Comparison of ENCODE assay signal across 11 cellular contexts in genomic region chr7:139875821-139876241, GRCh38. TPM values are rescaled to one million over a fixed set of nuclear protein-coding genes. Genes with fewer than 3 reads are reported as not detected.
DNase-seq lines count a peak whose midpoint lies in the region; ATAC-seq and TF ChIP-seq lines count a peak whose summit lies in the region.
"Had no signal": no experiment of that assay in that cellular context is flagged by ENCODE, and none has a peak within 500 bp of the region (broad histone marks: within the 10 kb centered on the region; RNA-seq: fewer than 3 reads in every experiment).

No MANE protein-coding gene starts in this region.

- 74% methylated on average over 3 of the region's 7 CpGs; no CpG with 5 or more reads in 1 of the 2 experiments for WGBS in IMR-90 (ENCODE audit: extremely low coverage in 2 of 2, insufficient read length in 1 of 2), 2 experiments

- peaks cover 2 to 10% (median 6%) of the 10 kb centered on the region in 3 donors for H3K27me3 Mint-ChIP-seq in immature natural killer cell (ENCODE audit: low read depth in 3 of 3)
- H3K27me3 Mint-ChIP-seq: activated naive CD4-positive, alpha-beta T cell treated with anti-CD3 and anti-CD28 coated beads, Interleukin-2, amount 10 ng/mL, durations not matched to agents 7 days and 5 days had no signal

- peaks cover 0 to 12% (median 0%) of the 10 kb centered on the region in 11 experiments; a peak in 3 of 22 replicates for H4K20me1 ChIP-seq in BLaER1 treated with 17β-estradiol and CSF1 and Interleukin-3, amounts not matched to agents 10 nM and 100 nM
- no peaks in the 10 kb centered on the region for H4K20me1 ChIP-seq in IMR-90 (ENCODE audit: insufficient read depth, low read length)

- no peak overlapping the region; a peak in 1 of 4 replicates for H4K8ac ChIP-seq in IMR-90 (ENCODE audit: low read depth in 2 of 2, low read length in 2 of 2)

- peaks cover 8% of the 10 kb centered on the region; the same call in 1 of the 2 replicates for H3K9me1 ChIP-seq in IMR-90 (ENCODE audit: insufficient read depth, low read length)

- H4K5ac ChIP-seq in IMR-90 (ENCODE audit: low read depth, low read length) = no peak overlapping the region

- H3K4ac ChIP-seq in IMR-90 (ENCODE audit: low read depth, low read length) = no peak overlapping the region

- peaks cover 0 to 32% (median 18%) of the 10 kb centered on the region in 3 donors for H3K36me3 Mint-ChIP-seq in immature natural killer cell
- H3K36me3 Mint-ChIP-seq: activated naive CD4-positive, alpha-beta T cell treated with anti-CD3 and anti-CD28 coated beads, Interleukin-2, amount 10 ng/mL, durations not matched to agents 7 days and 5 days had no signal

- no peak overlapping the region for H3K56ac ChIP-seq in IMR-90 (ENCODE audit: extremely low read depth, insufficient read depth, low read length)

- no peak for TF ChIP-seq CTCF in IMR-90 (conservative IDR thresholded peaks at IDR 0.05; ENCODE audit: low read depth, low read length)

- dilution Hi-C loops in IMR-90 (cut with HindIII; ENCODE audit: low sequenced_read_pairs, unreplicated experiment) = no loop called here

- no peak overlapping the region for H3K18ac ChIP-seq in IMR-90 (ENCODE audit: low read depth, low read length)

- ATAC-seq in GM21619 (IDR thresholded peaks at IDR 0.05; ENCODE audit: unreplicated experiment) (peak; percentile 81), IMR-90 (ENCODE audit: low read depth) (no peak), HG03039 (IDR thresholded peaks at IDR 0.05; ENCODE audit: unreplicated experiment) (no peak)

- H3K27ac ChIP-seq in BLaER1 treated with 17β-estradiol and CSF1 and Interleukin-3, amounts not matched to agents 10 nM and 100 nM = peak overlapping the region in 2 of 11 experiments; percentile 21 to 30; a peak in 3 of 22 replicates
- no peak overlapping the region for H3K27ac ChIP-seq in IMR-90 (ENCODE audit: insufficient read depth, low read length)
- H3K27ac ChIP-seq: thoracic aorta had no signal

- CTCF ChIA-PET in IMR-90 (lab: Yijun Ruan, JAX) = no interaction called here

- H3K27ac Mint-ChIP-seq in immature natural killer cell = peak overlapping the region; percentile 94 to 99 (median 96)
- H3K27ac Mint-ChIP-seq: activated naive CD4-positive, alpha-beta T cell treated with anti-CD3 and anti-CD28 coated beads, Interleukin-2, amount 10 ng/mL, durations not matched to agents 7 days and 5 days had no signal

- no peak overlapping the region for H2BK5ac ChIP-seq in IMR-90 (ENCODE audit: low read depth, low read length, poor library complexity, severe bottlenecking)

- no peak overlapping the region for H3K14ac ChIP-seq in IMR-90 (replicated peaks; ENCODE audit: low read depth, low read length)

- no peak overlapping the region for H3K9ac ChIP-seq in BLaER1 treated with 17β-estradiol and CSF1 and Interleukin-3, amounts not matched to agents 10 nM and 100 nM
- H3K9ac ChIP-seq in IMR-90 (ENCODE audit: low read depth, low read length) = no peak overlapping the region

- H4K91ac ChIP-seq in IMR-90 (ENCODE audit: insufficient read depth, low read depth, low read length) = 0 out of 2 replicates have a peak overlapping the region, but pooled peaks have one; percentile 1

- peaks cover 6 to 18% (median 11%) of the 10 kb centered on the region in 10 experiments; a peak in 19 of 20 replicates for H3K4me1 ChIP-seq in BLaER1 treated with 17β-estradiol and CSF1 and Interleukin-3, amounts not matched to agents 10 nM and 100 nM
- peaks cover 13% of the 10 kb centered on the region for H3K4me1 ChIP-seq in IMR-90 (ENCODE audit: control insufficient read depth, insufficient read depth, low read length)

- H2AK5ac ChIP-seq in IMR-90 (ENCODE audit: low read depth, low read length) = no peak overlapping the region

- no peak overlapping the region for H3K23ac ChIP-seq in IMR-90 (ENCODE audit: low read depth, low read length)

- no peak overlapping the region for H2BK20ac ChIP-seq in IMR-90 (ENCODE audit: low read depth, low read length)

- POLR2A ChIA-PET in IMR-90 (lab: Charles Lee; ENCODE audit: unreplicated experiment) = no interaction called here

- no peaks in the 10 kb centered on the region for H3K79me1 ChIP-seq in IMR-90 (ENCODE audit: low read depth in 1 of 2, low read length in 2 of 2)

- TF ChIP-seq RAD21 in IMR-90 (IDR thresholded peaks at IDR 0.05; ENCODE audit: low read length) = no peak

- H2BK15ac ChIP-seq in IMR-90 (ENCODE audit: low read depth, low read length) = no peak overlapping the region

- in situ Hi-C loops in IMR-90 (cut with MboI; ENCODE audit: low sequenced_read_pairs) = no loop called here

- no peak for TF ChIP-seq POLR2A in IMR-90 (IDR thresholded peaks at IDR 0.05; ENCODE audit: low read depth, low read length)

- H3K36me3 ChIP-seq in BLaER1 treated with 17β-estradiol and CSF1 and Interleukin-3, amounts not matched to agents 10 nM and 100 nM = peaks cover 0 to 92% (median 13%) of the 10 kb centered on the region in 11 experiments; a peak in 14 of 22 replicates
- peaks cover 12% of the 10 kb centered on the region for H3K36me3 ChIP-seq in IMR-90 (ENCODE audit: control insufficient read depth, insufficient read depth, low read length)
- H3K36me3 ChIP-seq: thoracic aorta had no signal

- DNase-seq in IMR-90 (no peak), immature natural killer cell (peak; percentile 64 to 81 (median 73)), mesenteric fat pad (ENCODE audit: low spot score) (no peak), foreskin melanocyte (no peak), cerebellar nuclear complex (lab: John Stamatoyannopoulos, UW) (no peak)
- DNase-seq: activated naive CD4-positive, alpha-beta T cell treated with anti-CD3 and anti-CD28 coated beads, Interleukin-2, amount 10 ng/mL, durations not matched to agents 7 days and 5 days; NCI-H69 had no signal

- H3K9me3 Mint-ChIP-seq in immature natural killer cell = no peaks in the 10 kb centered on the region
- H3K9me3 Mint-ChIP-seq: activated naive CD4-positive, alpha-beta T cell treated with anti-CD3 and anti-CD28 coated beads, Interleukin-2, amount 10 ng/mL, durations not matched to agents 7 days and 5 days had no signal

- intact Hi-C loops in IMR-90 (cut with micrococcal nuclease) = no loop called here

- H3K4me3 Mint-ChIP-seq in immature natural killer cell = peak overlapping the region; percentile 15 to 87 (median 80)
- H3K4me3 Mint-ChIP-seq: activated naive CD4-positive, alpha-beta T cell treated with anti-CD3 and anti-CD28 coated beads, Interleukin-2, amount 10 ng/mL, durations not matched to agents 7 days and 5 days had no signal

- H2AFZ ChIP-seq in IMR-90 (replicated peaks; ENCODE audit: low read length, poor library complexity) = no peak overlapping the region

- H3K9me3 ChIP-seq in BLaER1 treated with 17β-estradiol and CSF1 and Interleukin-3, amounts not matched to agents 10 nM and 100 nM (replicated peaks in 1 of 11) = peaks cover 0 to 8% (median 0%) of the 10 kb centered on the region in 11 experiments; a peak in 4 of 22 replicates
- no peaks in the 10 kb centered on the region for H3K9me3 ChIP-seq in IMR-90 (ENCODE audit: control insufficient read depth, insufficient read depth, low read length)
- H3K9me3 ChIP-seq: thoracic aorta had no signal

- BruUV-seq in IMR-90 (replicated peaks; lab: Mats Ljungman, UMichigan) = no TSS peak

- no peak overlapping the region for H2BK120ac ChIP-seq in IMR-90 (ENCODE audit: low read depth, low read length)

- H3K4me2 ChIP-seq in BLaER1 treated with 17β-estradiol and CSF1 and Interleukin-3, amounts not matched to agents 10 nM and 100 nM = peak overlapping the region; percentile 14 to 81 (median 60)
- H3K4me2 ChIP-seq in IMR-90 (ENCODE audit: low read depth, low read length) = no peak overlapping the region

- H3K27me3 ChIP-seq in BLaER1 treated with 17β-estradiol and CSF1 and Interleukin-3, amounts not matched to agents 10 nM and 100 nM = no peaks in the 10 kb centered on the region
- no peaks in the 10 kb centered on the region for H3K27me3 ChIP-seq in IMR-90 (ENCODE audit: control insufficient read depth, insufficient read depth, low read length)

- H3K4me1 Mint-ChIP-seq in immature natural killer cell = peaks cover 89 to 95% of the 10 kb centered on the region in 2 donors
- H3K4me1 Mint-ChIP-seq: activated naive CD4-positive, alpha-beta T cell treated with anti-CD3 and anti-CD28 coated beads, Interleukin-2, amount 10 ng/mL, durations not matched to agents 7 days and 5 days had no signal

- H2AK9ac ChIP-seq in IMR-90 (replicated peaks; ENCODE audit: low read depth, low read length, poor library complexity) = no peak overlapping the region

- H3K4me3 ChIP-seq in BLaER1 treated with 17β-estradiol and CSF1 and Interleukin-3, amounts not matched to agents 10 nM and 100 nM = no peak overlapping the region
- H3K4me3 ChIP-seq in IMR-90 (ENCODE audit: insufficient read depth, low read depth, low read length) = no peak overlapping the region
- H3K4me3 ChIP-seq: thoracic aorta had no signal

TF ChIP-seq in IMR-90, 13 proteins besides CTCF, POLR2A, EP300 and RAD21:
- TF ChIP-seq NFE2L2 (IDR thresholded peaks at IDR 0.05; ENCODE audit: low read depth, low read length) = no peak
- TF ChIP-seq CHD1 (IDR thresholded peaks at IDR 0.05; ENCODE audit: low read depth, low read length) = no peak
- no peak for TF ChIP-seq USF2 (IDR thresholded peaks at IDR 0.05; ENCODE audit: low read depth, low read length)
- no peak for TF ChIP-seq MAFK (IDR thresholded peaks at IDR 0.05; ENCODE audit: low read depth, low read length)
- TF ChIP-seq RFX5 (IDR thresholded peaks at IDR 0.05; ENCODE audit: low read depth, low read length) = no peak
TF ChIP-seq in IMR-90: peak in this region for 0.

RNA-seq across cellular contexts. Expression of gene TBXAS1, which starts 46.8 kb away (rescaled TPM):
- total RNA-seq in IMR-90 (2012; rRNA removed) (5.3 and 5.9 TPM in 2 replicates), mesenteric fat pad (35.2 TPM)
- polyA plus RNA-seq in IMR-90 (2012; rRNA removed) (10.0 and 10.8 TPM in 2 replicates), immature natural killer cell (10 to 100 TPM; 59.6 to 93.3 (median 68.7) TPM)
- polyA plus RNA-seq in IMR-90 (2012; cell fraction: cytosol; rRNA removed) = 9.9 and 18.5 TPM in 2 replicates
- polyA plus RNA-seq in IMR-90 (2012; cell fraction: nucleus; rRNA removed; ENCODE audit: low replicate concordance) = 5.7 and 23.0 TPM in 2 replicates

Comparison
In these comparisons a context has a peak if more than half of its experiments do, and no peak if none do; other contexts are left out.
1. DNase-seq: peak in immature natural killer cell (3 of 3); none in IMR-90 (single experiment), mesenteric fat pad (single experiment), foreskin melanocyte (single experiment) and cerebellar nuclear complex (0 of 2).